8 cellular contexts compared by ENCODE assay signal in genomic region chr1:26281091-26281958, GRCh38. TPM values are rescaled to one million over a fixed set of nuclear protein-coding genes. Genes with fewer than 3 reads are reported as not detected.
A peak's percentile ranks its signal among the peaks of the same experiment; 100 is the strongest.
DNase-seq lines count a peak whose midpoint lies in the region; ATAC-seq and TF ChIP-seq lines count a peak whose summit lies in the region.

No MANE protein-coding gene starts in this region.

- no peaks in the 10 kb centered on the region for H3F3A ChIP-seq in Loucy (ENCODE audit: low read depth)

- no peak overlapping the region for H2AFZ ChIP-seq in Loucy (ENCODE audit: low read length)

- DNase-seq in CD4-positive, alpha-beta T cell, result no peak
- DNase-seq in choroid plexus epithelial cell (ENCODE audit: low read depth), result no peak
- no peak for DNase-seq in natural killer cell
- no peak for DNase-seq in NCI-H2107 (lab: John Stamatoyannopoulos, UW)
- no peak for DNase-seq in NCI-H2196 (lab: John Stamatoyannopoulos, UW; ENCODE audit: unreplicated experiment)
- DNase-seq in superior temporal gyrus (ENCODE audit: extremely low spot score), result no peak

- H3K9me3 Mint-ChIP-seq in CD4-positive, alpha-beta T cell, result no peaks in the 10 kb centered on the region
- H3K9me3 Mint-ChIP-seq in natural killer cell, result no peaks in the 10 kb centered on the region

- peak overlapping the region; percentile 91 for H3K27ac ChIP-seq in CD4-positive, alpha-beta T cell (ENCODE audit: low read depth, low read length)

- H4K20me1 ChIP-seq in Loucy (ENCODE audit: insufficient read depth, low read length, poor library complexity, severe bottlenecking), result peaks cover 9% of the 10 kb centered on the region

- intact Hi-C loops in CD4-positive, alpha-beta T cell (cut with DNase I, micrococcal nuclease), result loop anchor here in 1 of 2 experiments (5.0 kb wide), 1 partner anchor 191 kb away; the partner anchor contains the start of gene HMGN2
- intact Hi-C loops in natural killer cell (cut with micrococcal nuclease), result no loop called here

- CTCF ChIA-PET in CD4-positive, alpha-beta T cell (lab: Charles Lee), result interaction anchor here (0.5 to 0.6 kb wide), 2 partner anchors 109 to 1460 kb away, joined by 3 read pairs; no protein-coding TSS in a partner anchor

- H3K4me1 ChIP-seq in Loucy (ENCODE audit: insufficient read depth, low read length, poor library complexity, severe bottlenecking), result peaks cover 80% of the 10 kb centered on the region

- no peaks in the 10 kb centered on the region for H3K9me2 ChIP-seq in Loucy (replicated peaks; ENCODE audit: low read depth, low read length)

- H3K79me2 ChIP-seq in Loucy (ENCODE audit: insufficient read depth, low read length), result peaks cover 59% of the 10 kb centered on the region

- H3K9me3 ChIP-seq in CD4-positive, alpha-beta T cell (ENCODE audit: control insufficient read depth, low read length), result no peaks in the 10 kb centered on the region
- no peaks in the 10 kb centered on the region for H3K9me3 ChIP-seq in Loucy (ENCODE audit: insufficient read depth, low read depth, low read length)

- no peaks in the 10 kb centered on the region for H3K27me3 ChIP-seq in CD4-positive, alpha-beta T cell (ENCODE audit: control insufficient read depth, insufficient read depth, low read length)
- no peaks in the 10 kb centered on the region for H3K27me3 ChIP-seq in Loucy (ENCODE audit: insufficient read depth, low read length, poor library complexity, severe bottlenecking)

- ATAC-seq in CD4-positive, alpha-beta T cell (ENCODE audit: poor library complexity), result no peak
- ATAC-seq in natural killer cell (no peak), HG02798 (IDR thresholded peaks at IDR 0.05; ENCODE audit: poor library complexity, unreplicated experiment) (no peak)

- peak overlapping the region; percentile 73 for H3K9ac ChIP-seq in Loucy (ENCODE audit: low read depth, low read length, poor library complexity, severe bottlenecking)

- no peak for TF ChIP-seq CTCF in CD4-positive, alpha-beta T cell (IDR thresholded peaks at IDR 0.05)
- TF ChIP-seq CTCF in Loucy (conservative IDR thresholded peaks at IDR 0.05; ENCODE audit: low read length) (no peak), choroid plexus epithelial cell (conservative IDR thresholded peaks at IDR 0.05; ENCODE audit: low read depth, low read length) (no peak), natural killer cell (IDR thresholded peaks at IDR 0.05) (no peak)

- H3K4me3 ChIP-seq in Loucy (ENCODE audit: low read length, poor library complexity, severe bottlenecking) (peak overlapping the region; percentile 78), choroid plexus epithelial cell (ENCODE audit: low read depth, low read length) (peak overlapping the region; percentile 88)

- peak overlapping the region; percentile 92 for H3K4me3 Mint-ChIP-seq in CD4-positive, alpha-beta T cell
- H3K4me3 Mint-ChIP-seq in natural killer cell, result peak overlapping the region; percentile 93

- no peaks in the 10 kb centered on the region for H3K27me3 Mint-ChIP-seq in CD4-positive, alpha-beta T cell
- no peaks in the 10 kb centered on the region for H3K27me3 Mint-ChIP-seq in natural killer cell (ENCODE audit: low read depth in 2 of 2)

- peaks cover 25% of the 10 kb centered on the region for H3K36me3 ChIP-seq in Loucy (ENCODE audit: insufficient read depth, low read length)

- peaks cover 89% of the 10 kb centered on the region for H3K4me1 Mint-ChIP-seq in CD4-positive, alpha-beta T cell (ENCODE audit: low read depth)
- H3K4me1 Mint-ChIP-seq in natural killer cell, result peaks cover 73 to 90% of the 10 kb centered on the region in 2 donors

- H3K36me3 Mint-ChIP-seq in CD4-positive, alpha-beta T cell (ENCODE audit: low read depth), result peaks cover 58% of the 10 kb centered on the region
- no peaks in the 10 kb centered on the region for H3K36me3 Mint-ChIP-seq in natural killer cell

- H3K4me2 ChIP-seq in Loucy (ENCODE audit: low read depth, low read length, poor library complexity, severe bottlenecking), result peak overlapping the region; percentile 88

- POLR2A ChIA-PET in CD4-positive, alpha-beta T cell (lab: Charles Lee), result interaction anchor here (1.1 to 20.7 kb wide), 4 partner anchors 26 to 219 kb away, joined by 3 to 977 read pairs (median 13); partner anchors contain the start of genes CD52, DHDDS and UBXN11

- H3K27ac Mint-ChIP-seq in CD4-positive, alpha-beta T cell, result peak overlapping the region; percentile 95
- peak overlapping the region; percentile 82 to 86 for H3K27ac Mint-ChIP-seq in natural killer cell

RNA-seq across cellular contexts. Expression of gene SH3BGRL3, which starts 1.4 kb away (rescaled TPM):
- total RNA-seq in CD4-positive, alpha-beta T cell, result 100 to 1,000 TPM; 178 to 193 TPM
- 100 to 1,000 TPM; 396 to 488 (median 437) TPM for total RNA-seq in natural killer cell

RNA-seq across cellular contexts. Expression of gene UBXN11, which starts 25.1 kb away (rescaled TPM):
- 10 to 100 TPM; 39.3 to 42.3 TPM for total RNA-seq in CD4-positive, alpha-beta T cell
- 10 to 100 TPM; 22.7 to 32.0 (median 31.7) TPM for total RNA-seq in natural killer cell

RNA-seq across cellular contexts. Expression of gene CD52, which starts 36.4 kb away (rescaled TPM):
- 100 to 1,000 TPM; 582 to 608 TPM for total RNA-seq in CD4-positive, alpha-beta T cell
- total RNA-seq in natural killer cell, result 100 to 1,000 TPM; 454 to 485 (median 482) TPM

RNA-seq across cellular contexts. Expression of gene CEP85, which starts 47.3 kb away (rescaled TPM):
- total RNA-seq in CD4-positive, alpha-beta T cell, result 1 to 10 TPM; 7.6 to 8.4 TPM
- 10 to 100 TPM; 13.0 to 20.4 (median 18.0) TPM for total RNA-seq in natural killer cell
